1 cellular context compared by ENCODE assay signal in the genomic region with DNA sequence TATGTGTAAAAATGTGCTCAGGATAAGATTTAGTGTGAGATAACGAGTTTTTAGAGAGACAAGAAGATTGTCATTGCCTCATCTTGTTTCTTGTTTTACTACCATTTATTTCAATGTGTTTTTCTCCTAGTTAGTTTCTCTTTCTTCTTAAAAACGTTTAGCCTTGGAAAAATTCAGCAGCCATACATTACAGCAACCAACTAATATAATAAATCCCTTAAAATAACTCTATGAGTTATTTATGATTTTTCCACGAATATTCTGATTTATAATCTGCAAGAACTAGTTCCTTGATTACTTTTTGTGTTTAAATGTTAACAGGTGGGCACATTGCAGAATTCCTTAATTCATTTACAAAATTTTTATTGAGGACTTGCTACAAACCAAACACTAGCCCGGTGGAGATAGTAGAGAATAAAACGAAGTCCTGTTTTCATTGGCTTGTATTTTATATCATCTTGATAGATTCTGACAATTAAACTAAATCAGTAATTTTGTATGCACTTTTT.
TF ChIP-seq lines count a peak whose summit lies in the region.

No MANE protein-coding gene starts in this region.

TF ChIP-seq in endothelial cell of umbilical vein, 7 proteins besides CTCF, POLR2A, EP300 and RAD21 (continued from another document):
- TF ChIP-seq, protein P1, sequence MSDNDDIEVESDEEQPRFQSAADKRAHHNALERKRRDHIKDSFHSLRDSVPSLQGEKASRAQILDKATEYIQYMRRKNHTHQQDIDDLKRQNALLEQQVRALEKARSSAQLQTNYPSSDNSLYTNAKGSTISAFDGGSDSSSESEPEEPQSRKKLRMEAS (IDR thresholded peaks at IDR 0.05; ENCODE audit: insufficient read depth, insufficient read length) = no peak
- TF ChIP-seq POLR2AphosphoS5 (IDR thresholded peaks at IDR 0.05; ENCODE audit: insufficient read depth, low read depth, low read length) = no peak
- TF ChIP-seq FOS (IDR thresholded peaks at IDR 0.05; ENCODE audit: borderline replicate concordance, insufficient read depth, low read length) = no peak
- no peak for TF ChIP-seq EZH2 (IDR thresholded peaks at IDR 0.05; ENCODE audit: borderline replicate concordance, low read depth, low read length, severe bottlenecking)
- no peak for TF ChIP-seq JUN (IDR thresholded peaks at IDR 0.05; ENCODE audit: borderline replicate concordance, insufficient read depth, insufficient read length, low read depth)
- no peak for TF ChIP-seq MYC (IDR thresholded peaks at IDR 0.05; ENCODE audit: low read depth, low read length)
